Comparison of ENCODE assay signal across 13 cellular contexts in the genomic region with DNA sequence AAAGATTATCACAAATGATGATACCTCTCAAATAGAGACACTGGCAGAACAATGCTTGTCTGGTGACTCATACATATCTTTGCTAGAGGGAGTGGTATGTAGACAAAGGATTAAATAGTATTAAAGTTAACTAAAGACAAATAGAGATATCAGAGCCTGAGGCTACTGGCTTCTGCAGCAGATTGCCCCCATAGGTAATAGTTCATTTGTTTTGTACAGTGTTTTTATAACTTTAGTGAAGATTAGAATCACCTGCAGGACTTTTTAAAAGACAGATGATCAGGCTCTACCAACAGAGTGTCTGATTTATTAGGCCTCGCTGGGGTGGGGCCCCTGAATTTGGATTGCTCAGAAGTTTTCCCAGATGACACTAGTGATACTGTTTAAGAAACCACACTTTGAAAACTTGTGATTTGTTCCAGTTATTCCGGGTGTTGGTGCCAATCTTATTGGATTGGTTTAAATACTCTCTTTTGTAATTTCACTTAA.
A peak's percentile ranks its signal among the peaks of the same experiment; 100 is the strongest.
DNase-seq lines count a peak whose midpoint lies in the region; ATAC-seq, FAIRE-seq and TF ChIP-seq lines count a peak whose summit lies in the region.
"Had no signal": no experiment of that assay in that cellular context is flagged by ENCODE, and none has a peak within 500 bp of the region (broad histone marks: within the 10 kb centered on the region; RNA-seq: fewer than 3 reads in every experiment).

No MANE protein-coding gene starts in this region.

- H3K9me3 ChIP-seq in HepG2 (ENCODE audit: low read length) (no peaks in the 10 kb centered on the region), right lobe of liver (no peaks in the 10 kb centered on the region)
- H3K9me3 ChIP-seq: tibial artery had no signal

- no peak overlapping the region for H2AFZ ChIP-seq in HepG2 (ENCODE audit: low read length)

- H3K27ac ChIP-seq in HepG2 (ENCODE audit: extremely low read length, insufficient read depth, low read length) (no peak overlapping the region), right lobe of liver (no peak overlapping the region)

- H3K27me3 ChIP-seq in HepG2 (ENCODE audit: control insufficient read depth in 1 of 2, insufficient read depth in 2 of 2, low read length in 2 of 2) (no peaks in the 10 kb centered on the region), right lobe of liver (no peaks in the 10 kb centered on the region)
- H3K27me3 ChIP-seq: tibial artery had no signal

- H3K4me3 ChIP-seq in HepG2 (replicated peaks in 1 of 3; ENCODE audit: insufficient read depth in 1 of 3, low read depth in 2 of 3, low read length in 3 of 3) (no peak overlapping the region), right lobe of liver (no peak overlapping the region)
- H3K4me3 ChIP-seq: tibial artery had no signal

- no TSS peak for BruUV-seq in HepG2 (replicated peaks; lab: Mats Ljungman, UMichigan)

- no peaks in the 10 kb centered on the region for H3K36me3 ChIP-seq in HepG2 (replicated peaks in 1 of 2; ENCODE audit: control insufficient read depth in 1 of 2, insufficient read depth in 2 of 2, low read length in 2 of 2)
- H3K36me3 ChIP-seq in right lobe of liver = no peaks in the 10 kb centered on the region
- H3K36me3 ChIP-seq: tibial artery had no signal

- H4K20me1 ChIP-seq in HepG2 (ENCODE audit: insufficient read depth, low read length) = no peaks in the 10 kb centered on the region

- no peak for TF ChIP-seq RAD21 in HepG2 (CRISPR knock-in tag; IDR thresholded peaks at IDR 0.05)

- no peaks in the 10 kb centered on the region for H3K4me1 ChIP-seq in HepG2 (ENCODE audit: insufficient read depth, low read length)
- no peaks in the 10 kb centered on the region for H3K4me1 ChIP-seq in right lobe of liver

- FAIRE-seq in HepG2 (lab: Jason Lieb, UNC) = no peak
- no peak for FAIRE-seq in urothelium cell line (lab: Jason Lieb, UNC)
- FAIRE-seq: G401.6 had no signal

- no peak overlapping the region for H3K4me2 ChIP-seq in HepG2 (ENCODE audit: low read depth, low read length)

- in situ Hi-C loops in HepG2 (cut with HindIII; ENCODE audit: extremely low pct_ligation_motif_present, low pct_unique_long_range_greater_than_20kb) = no loop called here
- in situ Hi-C loops in GM13976 (cut with MboI; ENCODE audit: low sequenced_read_pairs, unreplicated experiment) = no loop called here

- peak; percentile 1 for DNase-seq in HepG2 (ENCODE audit: low spot score)
- DNase-seq in right lobe of liver = no peak
- DNase-seq in glomerular visceral epithelial cell (ENCODE audit: extremely low spot score) = peak; percentile 12
- peak; percentile 21 for DNase-seq in urothelium cell line (ENCODE audit: low spot score)
- no peak for DNase-seq in GM13976 (ENCODE audit: low spot score)
- DNase-seq in NCI-H1092 treated with DMSO at 0.1 percent for 48 hours (lab: John Stamatoyannopoulos, UW) = no peak
- DNase-seq in NCI-H2171 (lab: John Stamatoyannopoulos, UW) = no peak
- DNase-seq: NCI-H2081 treated with DMSO at 0.1 percent for 48 hours, OCI-M1, tibial artery had no signal

- TF ChIP-seq POLR2A in HepG2 (IDR thresholded peaks at IDR 0.05; ENCODE audit: insufficient read depth in 1 of 2, low read depth in 2 of 2, low read length in 2 of 2) = no peak
- no peak for TF ChIP-seq POLR2A in right lobe of liver (IDR thresholded peaks at IDR 0.05)

- TF ChIP-seq EP300 in HepG2 (IDR thresholded peaks at IDR 0.05; ENCODE audit: low read depth in 2 of 2, low read length in 2 of 2) = no peak
- no peak for TF ChIP-seq EP300 in HepG2 (CRISPR knock-in tag; IDR thresholded peaks at IDR 0.05; ENCODE audit: borderline replicate concordance)

- H3K9ac ChIP-seq in HepG2 (ENCODE audit: insufficient read depth, low read depth, low read length) = no peak overlapping the region

- ATAC-seq in HepG2 = no peak
- no peak for ATAC-seq in right lobe of liver
- ATAC-seq in SK-N-SH treated with all-trans-retinoic acid at 6 μM for 48 hours = peak; percentile 52
- ATAC-seq: sciatic nerve had no signal

- CTCF ChIA-PET in HepG2 (lab: Yijun Ruan, JAX; ENCODE audit: low intra/inter-chr PET ratio, low total read pairs) = no interaction called here

- WGBS in HepG2 (ENCODE audit: low lambda C conversion rate) = 0% methylated on average over 2 of the region's 2 CpGs
- WGBS in right lobe of liver (ENCODE audit: insufficient coverage, low coverage, low lambda C conversion rate, missing lambda C conversion rate) = 92% methylated on average over 2 of the region's 2 CpGs

- intact Hi-C loops in HepG2 (cut with micrococcal nuclease; ENCODE audit: unreplicated experiment) = no loop called here
- intact Hi-C loops in right lobe of liver (cut with DNase I) = no loop called here

- no peak for TF ChIP-seq CTCF in HepG2 (CRISPR knock-in tag; IDR thresholded peaks at IDR 0.05)
- no peak for TF ChIP-seq CTCF in right lobe of liver (IDR thresholded peaks at IDR 0.05)
- no peak for TF ChIP-seq CTCF in GM13976 (IDR thresholded peaks at IDR 0.05; ENCODE audit: borderline replicate concordance, control extremely low read depth, extremely low read depth, insufficient read depth, missing control alignments)

- POLR2A ChIA-PET in HepG2 (lab: Yijun Ruan, JAX) = no interaction called here

- H3K79me2 ChIP-seq in HepG2 (ENCODE audit: insufficient read depth, low read length) = no peaks in the 10 kb centered on the region

TF ChIP-seq in HepG2, 621 proteins besides CTCF, POLR2A, EP300 and RAD21 (continues in another document):
- TF ChIP-seq HOXA5 (CRISPR knock-in tag; IDR thresholded peaks at IDR 0.05) (no peak), SMAD3 (CRISPR knock-in tag; IDR thresholded peaks at IDR 0.05) (no peak), HNRNPLL (IDR thresholded peaks at IDR 0.05; ENCODE audit: low read depth, low read length, poor library complexity, severe bottlenecking) (no peak), ATRX (CRISPR knock-in tag; IDR thresholded peaks at IDR 0.05; ENCODE audit: borderline replicate concordance) (no peak), NCOR1 (IDR thresholded peaks at IDR 0.05; ENCODE audit: borderline replicate concordance, low read length) (no peak), ZSCAN20 (CRISPR knock-in tag; IDR thresholded peaks at IDR 0.05; ENCODE audit: borderline replicate concordance) (no peak)

TF ChIP-seq in SK-N-SH treated with all-trans-retinoic acid at 6 μM for 48 hours, 23 proteins besides CTCF, POLR2A, EP300 and RAD21:
- no peak for TF ChIP-seq ZC3H10 (CRISPR knock-in tag; IDR thresholded peaks at IDR 0.05)
- no peak for TF ChIP-seq ZNF565 (CRISPR knock-in tag; conservative IDR thresholded peaks at IDR 0.05; ENCODE audit: low read depth)
- no peak for TF ChIP-seq BACH2 (CRISPR knock-in tag; IDR thresholded peaks at IDR 0.05; ENCODE audit: borderline replicate concordance)
- 0 out of 2 replicates have a peak, but pooled peaks have one; percentile 54 for TF ChIP-seq CREB5 (CRISPR knock-in tag; IDR thresholded peaks at IDR 0.05; ENCODE audit: low read depth)
- TF ChIP-seq ZNF8 (CRISPR knock-in tag; IDR thresholded peaks at IDR 0.05) = no peak
- TF ChIP-seq ISL1 (CRISPR knock-in tag; IDR thresholded peaks at IDR 0.05) = peak; percentile 64
- TF ChIP-seq, protein P1, sequence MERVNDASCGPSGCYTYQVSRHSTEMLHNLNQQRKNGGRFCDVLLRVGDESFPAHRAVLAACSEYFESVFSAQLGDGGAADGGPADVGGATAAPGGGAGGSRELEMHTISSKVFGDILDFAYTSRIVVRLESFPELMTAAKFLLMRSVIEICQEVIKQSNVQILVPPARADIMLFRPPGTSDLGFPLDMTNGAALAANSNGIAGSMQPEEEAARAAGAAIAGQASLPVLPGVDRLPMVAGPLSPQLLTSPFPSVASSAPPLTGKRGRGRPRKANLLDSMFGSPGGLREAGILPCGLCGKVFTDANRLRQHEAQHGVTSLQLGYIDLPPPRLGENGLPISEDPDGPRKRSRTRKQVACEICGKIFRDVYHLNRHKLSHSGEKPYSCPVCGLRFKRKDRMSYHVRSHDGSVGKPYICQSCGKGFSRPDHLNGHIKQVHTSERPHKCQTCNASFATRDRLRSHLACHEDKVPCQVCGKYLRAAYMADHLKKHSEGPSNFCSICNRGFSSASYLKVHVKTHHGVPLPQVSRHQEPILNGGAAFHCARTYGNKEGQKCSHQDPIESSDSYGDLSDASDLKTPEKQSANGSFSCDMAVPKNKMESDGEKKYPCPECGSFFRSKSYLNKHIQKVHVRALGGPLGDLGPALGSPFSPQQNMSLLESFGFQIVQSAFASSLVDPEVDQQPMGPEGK (CRISPR knock-in tag; IDR thresholded peaks at IDR 0.05; ENCODE audit: borderline replicate concordance) = no peak
- TF ChIP-seq ESRRG (CRISPR knock-in tag; IDR thresholded peaks at IDR 0.05) = no peak

Comparison
In these comparisons a context has a peak if more than half of its experiments do, and no peak if none do; other contexts are left out.
1. DNase-seq: peak in HepG2 (single experiment), glomerular visceral epithelial cell (single experiment) and urothelium cell line (single experiment); none in right lobe of liver (0 of 3), GM13976 (single experiment), NCI-H1092 treated with DMSO at 0.1 percent for 48 hours (single experiment) and NCI-H2171 (single experiment).